Comparison of ENCODE assay signal across 19 cellular contexts in genomic region chr6:136371117-136371696, GRCh38.
"Had no signal": no experiment of that assay in that cellular context is flagged by ENCODE, and none has a peak within 500 bp of the region (broad histone marks: within the 10 kb centered on the region; RNA-seq: fewer than 3 reads in every experiment).

No MANE protein-coding gene starts in this region.

- H3K36me3 ChIP-seq: SJCRH30, WERI-Rb-1 had no signal

- H3K4me3 Mint-ChIP-seq: activated CD4-positive, alpha-beta memory T cell treated with anti-CD3 and anti-CD28 coated beads, Interleukin-2, amount 10 ng/mL, durations not matched to agents 7 days and 5 days; activated CD4-positive, alpha-beta T cell treated with anti-CD3 and anti-CD28 coated beads for 36 hours; activated naive CD4-positive, alpha-beta T cell treated with anti-CD3 and anti-CD28 coated beads, Interleukin-2, amount 10 ng/mL, durations not matched to agents 7 days and 5 days; activated naive CD8-positive, alpha-beta T cell treated with anti-CD3 and anti-CD28 coated beads for 36 hours; activated T-cell treated with anti-CD3 and anti-CD28 coated beads, Interleukin-2, amount 50 U/mL, for 72 hours had no signal

- ATAC-seq: activated CD4-positive, alpha-beta T cell treated with anti-CD3 and anti-CD28 coated beads for 36 hours; activated T-cell treated with anti-CD3 and anti-CD28 coated beads, Interleukin-2, amount 50 U/mL, for 72 hours had no signal

- H3K27me3 ChIP-seq: Peyer's patch, SJCRH30 had no signal

- H3K27ac Mint-ChIP-seq: activated CD4-positive, alpha-beta memory T cell treated with anti-CD3 and anti-CD28 coated beads, Interleukin-2, amount 10 ng/mL, durations not matched to agents 7 days and 5 days; activated CD4-positive, alpha-beta T cell treated with anti-CD3 and anti-CD28 coated beads for 36 hours; activated naive CD4-positive, alpha-beta T cell treated with anti-CD3 and anti-CD28 coated beads, Interleukin-2, amount 10 ng/mL, durations not matched to agents 7 days and 5 days; activated naive CD8-positive, alpha-beta T cell treated with anti-CD3 and anti-CD28 coated beads for 36 hours; activated T-cell treated with anti-CD3 and anti-CD28 coated beads, Interleukin-2, amount 50 U/mL, for 72 hours; activated T-helper 2 cell treated with anti-CD3 and anti-CD28 coated beads, Interferon-gamma antibody, Interleukin-2, Interleukin-4, amounts not matched to agents 10 μg/mL and 5 μg/mL and 100 μg/mL, durations not matched to agents 14 hours and 24 hours and 36 hours had no signal

- H3K36me3 Mint-ChIP-seq: activated naive CD4-positive, alpha-beta T cell treated with anti-CD3 and anti-CD28 coated beads, Interleukin-2, amount 10 ng/mL, durations not matched to agents 7 days and 5 days; activated naive CD8-positive, alpha-beta T cell treated with anti-CD3 and anti-CD28 coated beads for 36 hours had no signal

- H3K4me1 Mint-ChIP-seq: activated naive CD8-positive, alpha-beta T cell treated with anti-CD3 and anti-CD28 coated beads for 36 hours had no signal

- DNase-seq: activated CD4-positive, alpha-beta memory T cell treated with anti-CD3 and anti-CD28 coated beads, Interleukin-2, amount 10 ng/mL, durations not matched to agents 7 days and 5 days; activated CD4-positive, alpha-beta T cell treated with anti-CD3 and anti-CD28 coated beads for 36 hours; activated CD4-positive, alpha-beta T cell treated with anti-CD3 and anti-CD28 coated beads, Interleukin-2, amount 50 U/mL, for 1 hour; activated gamma-delta T cell treated with Interleukin-2 at 50 U/mL for 16 hours; activated naive CD4-positive, alpha-beta T cell treated with anti-CD3 and anti-CD28 coated beads, Interleukin-2, amount 10 ng/mL, durations not matched to agents 7 days and 5 days; activated naive CD8-positive, alpha-beta T cell treated with anti-CD3 and anti-CD28 coated beads for 36 hours; activated T-cell treated with anti-CD3 and anti-CD28 coated beads, Interleukin-2, amount 50 U/mL, for 72 hours; NCI-H1092; NCI-H1930; NCI-H2171; NCI-H510A treated with DMSO at 0.1 percent for 48 hours; NCI-H748 treated with DMSO at 0.1 percent for 48 hours; Peyer's patch; Right ventricle myocardium superior; SJCRH30; SK-N-SH; T-helper 1 cell; WERI-Rb-1 had no signal

- H3K4me3 ChIP-seq: Peyer's patch, SJCRH30 had no signal

- H3K9me3 Mint-ChIP-seq: activated CD4-positive, alpha-beta memory T cell treated with anti-CD3 and anti-CD28 coated beads, Interleukin-2, amount 10 ng/mL, durations not matched to agents 7 days and 5 days; activated naive CD4-positive, alpha-beta T cell treated with anti-CD3 and anti-CD28 coated beads, Interleukin-2, amount 10 ng/mL, durations not matched to agents 7 days and 5 days; activated naive CD8-positive, alpha-beta T cell treated with anti-CD3 and anti-CD28 coated beads for 36 hours; activated T-cell treated with anti-CD3 and anti-CD28 coated beads, Interleukin-2, amount 50 U/mL, for 72 hours; activated T-helper 2 cell treated with anti-CD3 and anti-CD28 coated beads, Interferon-gamma antibody, Interleukin-2, Interleukin-4, amounts not matched to agents 10 μg/mL and 5 μg/mL and 100 μg/mL, durations not matched to agents 14 hours and 24 hours and 36 hours had no signal
